38 cellular contexts compared by ENCODE assay signal in the genomic region with DNA sequence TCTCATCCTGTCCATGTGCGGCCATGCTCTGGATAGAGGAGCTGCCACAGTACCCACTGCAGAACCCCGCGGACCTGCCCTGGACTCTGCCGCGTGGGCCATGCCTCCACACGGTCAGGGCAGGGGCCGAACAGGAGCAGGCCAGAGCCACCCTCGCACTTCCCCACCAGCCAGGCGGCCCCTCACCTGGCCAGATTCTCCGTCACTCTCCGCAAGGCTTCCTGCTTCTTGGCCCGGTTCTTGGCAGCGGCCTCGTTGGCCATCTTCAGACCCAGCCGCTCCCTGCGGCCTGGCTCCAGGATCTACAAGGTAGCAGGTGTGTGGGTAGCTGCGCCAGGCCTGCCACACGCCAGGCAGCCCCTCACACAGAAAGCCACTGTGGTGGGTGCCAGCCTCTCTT. TPM values are rescaled to one million over a fixed set of nuclear protein-coding genes. Genes with fewer than 3 reads are reported as not detected.
"Had no signal": no experiment of that assay in that cellular context is flagged by ENCODE, and none has a peak within 500 bp of the region (broad histone marks: within the 10 kb centered on the region; RNA-seq: fewer than 3 reads in every experiment).

No MANE protein-coding gene starts in this region.

- H2AFZ ChIP-seq: parathyroid adenoma had no signal

- H3K4me3 ChIP-seq: coronary artery, esophagus muscularis mucosa, gastroesophageal sphincter, heart left ventricle, left lung, mucosa of descending colon, smooth muscle cell, suprapubic skin, transverse colon, upper lobe of right lung, uterus had no signal

- H3K27me3 Mint-ChIP-seq: naive B cell; natural killer cell treated with Interleukin-12 subunit alpha and Interleukin-12 subunit beta and Interleukin-15 and Interleukin-18, amount 100 ng/mL, for 72 hours; progenitor cell of endocrine pancreas; stimulated activated memory B cell treated with anti-CD40 and anti-IgM and Interleukin-4, amounts not matched to agents 10 μg/mL and 1 μg/mL and 100 μg/mL, for 72 hours; stimulated activated naive CD8-positive, alpha-beta T cell treated with anti-CD3 and anti-CD28 coated beads, Interleukin-15, Interleukin-2, amounts not matched to agents 100 ng/mL and 50 ng/mL, for 24 hours had no signal

- H3K79me2 ChIP-seq: parathyroid adenoma had no signal

- H3K4me3 Mint-ChIP-seq: mesothelial cell of epicardium; natural killer cell treated with Interleukin-12 subunit alpha and Interleukin-12 subunit beta and Interleukin-15 and Interleukin-18, amount 100 ng/mL, for 72 hours; neural crest cell; stimulated activated memory B cell treated with anti-CD40 and anti-IgM and Interleukin-4, amounts not matched to agents 10 μg/mL and 1 μg/mL and 100 μg/mL, for 72 hours; stimulated activated naive CD8-positive, alpha-beta T cell treated with anti-CD3 and anti-CD28 coated beads, Interleukin-15, Interleukin-2, amounts not matched to agents 100 ng/mL and 50 ng/mL, for 24 hours had no signal

- FAIRE-seq: endothelial cell of umbilical vein, islet of Langerhans had no signal

- H3K4me1 Mint-ChIP-seq: mesothelial cell of epicardium; neural crest cell; stimulated activated memory B cell treated with anti-CD40 and anti-IgM and Interleukin-4, amounts not matched to agents 10 μg/mL and 1 μg/mL and 100 μg/mL, for 72 hours had no signal

- H3K4me1 ChIP-seq: esophagus muscularis mucosa, gastroesophageal sphincter, heart left ventricle, left lung, parathyroid adenoma, transverse colon, upper lobe of right lung, uterus had no signal

- H3K36me3 ChIP-seq: uterus had no signal

- H3K27ac ChIP-seq: coronary artery, esophagus muscularis mucosa, foreskin keratinocyte, gastroesophageal sphincter, heart left ventricle, left lung, neutrophil, parathyroid adenoma, suprapubic skin, transverse colon, upper lobe of right lung, uterus had no signal

- H3K27ac Mint-ChIP-seq: mesothelial cell of epicardium; stimulated activated memory B cell treated with anti-CD40 and anti-IgM and Interleukin-4, amounts not matched to agents 10 μg/mL and 1 μg/mL and 100 μg/mL, for 72 hours; stimulated activated naive CD8-positive, alpha-beta T cell treated with anti-CD3 and anti-CD28 coated beads, Interleukin-15, Interleukin-2, amounts not matched to agents 100 ng/mL and 50 ng/mL, for 24 hours had no signal

- H3K9me3 Mint-ChIP-seq: mesothelial cell of epicardium; naive B cell; natural killer cell treated with Interleukin-12 subunit alpha and Interleukin-12 subunit beta and Interleukin-15 and Interleukin-18, amount 100 ng/mL, for 72 hours; neural crest cell; stimulated activated memory B cell treated with anti-CD40 and anti-IgM and Interleukin-4, amounts not matched to agents 10 μg/mL and 1 μg/mL and 100 μg/mL, for 72 hours; stimulated activated naive CD8-positive, alpha-beta T cell treated with anti-CD3 and anti-CD28 coated beads, Interleukin-15, Interleukin-2, amounts not matched to agents 100 ng/mL and 50 ng/mL, for 24 hours had no signal

- H3K4me2 ChIP-seq: smooth muscle cell had no signal

- H3K27me3 ChIP-seq: esophagus muscularis mucosa, foreskin keratinocyte, gastroesophageal sphincter, heart left ventricle, left lung, neutrophil, suprapubic skin, transverse colon, upper lobe of right lung, uterus had no signal

- H3K9me3 ChIP-seq: esophagus muscularis mucosa, gastroesophageal sphincter, heart left ventricle, left lung, mucosa of descending colon, neutrophil, suprapubic skin, transverse colon, upper lobe of right lung, uterus had no signal

- DNase-seq: dermis blood vessel endothelial cell; effector memory CD4-positive, alpha-beta T cell; foreskin keratinocyte; hippocampal formation; left cardiac atrium; mesenchymal stem cell; mucosa of descending colon; naive B cell; stimulated activated CD4-positive, alpha-beta T cell treated with anti-CD3 and anti-CD28 coated beads, Interleukin-2, amount 100 ng/mL, for 24 hours; stimulated activated CD4-positive, alpha-beta T cell treated with anti-CD3 and anti-CD28 coated beads, Interleukin-4, amount 100 ng/mL, for 24 hours; transverse colon; upper lobe of right lung; uterus had no signal

- H3K9ac ChIP-seq: parathyroid adenoma had no signal

- ATAC-seq: foreskin keratinocyte; gastroesophageal sphincter; heart left ventricle; left cardiac atrium; left lung; natural killer cell treated with Interleukin-12 subunit alpha and Interleukin-12 subunit beta and Interleukin-15 and Interleukin-18, amount 100 ng/mL, for 72 hours; sciatic nerve; upper lobe of right lung had no signal

RNA-seq across cellular contexts. Expression of a gene that starts 3.8 kb away (rescaled TPM):
- total RNA-seq: dermis blood vessel endothelial cell, endothelial cell of umbilical vein, epithelial cell of proximal tubule, esophagus muscularis mucosa, fibroblast of lung, foreskin keratinocyte, kidney epithelial cell, left cardiac atrium, left lung, lower leg skin, lung microvascular endothelial cell, mesothelial cell of epicardium, mucosa of descending colon, neural crest cell, progenitor cell of endocrine pancreas, sciatic nerve, smooth muscle cell, suprapubic skin, transverse colon, upper lobe of right lung had no signal
- polyA plus RNA-seq: endothelial cell of umbilical vein, fibroblast of lung, foreskin keratinocyte, smooth muscle cell had no signal

RNA-seq across cellular contexts. Expression of a gene that starts 15.2 kb away (rescaled TPM):
- total RNA-seq: dermis blood vessel endothelial cell; endothelial cell of umbilical vein; epithelial cell of proximal tubule; esophagus muscularis mucosa; fibroblast of lung; foreskin keratinocyte; gastroesophageal sphincter; heart left ventricle; kidney epithelial cell; left cardiac atrium; left lung; lung microvascular endothelial cell; mesothelial cell of epicardium; mucosa of descending colon; natural killer cell treated with Interleukin-12 subunit alpha and Interleukin-12 subunit beta and Interleukin-15 and Interleukin-18, amount 100 ng/mL, for 72 hours; neural crest cell; omental fat pad; progenitor cell of endocrine pancreas; sciatic nerve; smooth muscle cell; suprapubic skin; transverse colon; upper lobe of right lung; uterus had no signal
- polyA plus RNA-seq: endothelial cell of umbilical vein, fibroblast of lung, foreskin keratinocyte, heart left ventricle, smooth muscle cell, thymus had no signal
